Comparison of ENCODE assay signal across 14 cellular contexts in genomic region chr14:39488600-39488999, GRCh38. TPM values are rescaled to one million over a fixed set of nuclear protein-coding genes. Genes with fewer than 3 reads are reported as not detected.
DNase-seq lines count a peak whose midpoint lies in the region; ATAC-seq and TF ChIP-seq lines count a peak whose summit lies in the region.
"Had no signal": no experiment of that assay in that cellular context is flagged by ENCODE, and none has a peak within 500 bp of the region (broad histone marks: within the 10 kb centered on the region; RNA-seq: fewer than 3 reads in every experiment).

No MANE protein-coding gene starts in this region.

- H4K5ac ChIP-seq in H9 (ENCODE audit: insufficient read length, low read depth, low read length): no peak overlapping the region

- POLR2A ChIA-PET in PC-3 (lab: Charles Lee; ENCODE audit: unreplicated experiment): no interaction called here

- H3K4me3 ChIP-seq in fibroblast of mammary gland (ENCODE audit: control insufficient read depth, low read depth, low read length): no peak overlapping the region
- H3K4me3 ChIP-seq in PC-3 (ENCODE audit: low read length): no peak overlapping the region
- H3K4me3 ChIP-seq: gastroesophageal sphincter had no signal

- H2BK120ac ChIP-seq in H9 (ENCODE audit: low read depth, low read length, poor library complexity, severe bottlenecking): no peak overlapping the region

- CTCF ChIA-PET in PC-3 (lab: Charles Lee): no interaction called here

- no peak overlapping the region for H2BK12ac ChIP-seq in H9 (ENCODE audit: insufficient read length, low read depth, low read length)

- no peaks in the 10 kb centered on the region for H3K9me2 ChIP-seq in PC-3 (replicated peaks; ENCODE audit: low read length)

- DNase-seq in H9 (peak; percentile 73), NCI-H524 treated with DMSO at 0.1 percent for 48 hours (lab: John Stamatoyannopoulos, UW) (peak; percentile 25), fibroblast of mammary gland (ENCODE audit: low read depth) (peak; percentile 7), nephron progenitor cell (peak; percentile 44), NCI-H510A (lab: John Stamatoyannopoulos, UW) (no peak), PC-3 (no peak)
- no peak for DNase-seq in stimulated activated CD4-positive, alpha-beta T cell treated with anti-CD3 and anti-CD28 coated beads, Interleukin-2, amount 100 ng/mL, for 48 hours
- no peak for DNase-seq in activated CD4-positive, alpha-beta T cell treated with anti-CD3 and anti-CD28 coated beads for 48 hours
- DNase-seq: activated CD4-positive, CD25-positive, alpha-beta regulatory T cell treated with anti-CD3 and anti-CD28 coated beads, Interleukin-2, amount 50 U/mL, for 72 hours; amniotic stem cell; left ventricle myocardium superior; NCI-H1092; trophoblast cell had no signal

- intact Hi-C loops in PC-3 (cut with micrococcal nuclease): no loop called here

- H3K27ac Mint-ChIP-seq in H9 (no peak overlapping the region), nephron progenitor cell (no peak overlapping the region)

- no peak overlapping the region for H4K8ac ChIP-seq in H9 (replicated peaks; ENCODE audit: insufficient read length, low read depth, low read length)

- no peaks in the 10 kb centered on the region for H3K27me3 Mint-ChIP-seq in H9 (ENCODE audit: low read depth)
- peaks cover 2% of the 10 kb centered on the region for H3K27me3 Mint-ChIP-seq in nephron progenitor cell (ENCODE audit: low read depth, poor library complexity)

- H3K9ac ChIP-seq in H9 (ENCODE audit: extremely low read depth, insufficient read length, low read length): no peak overlapping the region
- no peak overlapping the region for H3K9ac ChIP-seq in PC-3 (ENCODE audit: low read length)

- H4K20me1 ChIP-seq in H9 (ENCODE audit: control insufficient read depth, insufficient read depth, insufficient read length) (no peaks in the 10 kb centered on the region), PC-3 (ENCODE audit: low read length) (no peaks in the 10 kb centered on the region)

- no peak overlapping the region for H3K4ac ChIP-seq in H9 (ENCODE audit: low read depth, low read length)

- H3K4me1 ChIP-seq in H9 (ENCODE audit: insufficient read depth, low read length) (no peaks in the 10 kb centered on the region), PC-3 (ENCODE audit: insufficient read depth, low read length) (no peaks in the 10 kb centered on the region)

- ATAC-seq in PC-3: no peak
- ATAC-seq: gastroesophageal sphincter, left ventricle myocardium superior had no signal

- no peak overlapping the region for H3K14ac ChIP-seq in H9 (ENCODE audit: insufficient read depth, low read length)

- no peak overlapping the region for H2AFZ ChIP-seq in H9 (ENCODE audit: low read length)
- no peak overlapping the region for H2AFZ ChIP-seq in PC-3 (ENCODE audit: low read length)

- no peak overlapping the region for H2BK15ac ChIP-seq in H9 (ENCODE audit: low read depth, low read length)

- H3K23me2 ChIP-seq in H9 (ENCODE audit: insufficient read length, low read depth, low read length, poor library complexity, severe bottlenecking): no peaks in the 10 kb centered on the region

- H3K79me2 ChIP-seq in H9 (ENCODE audit: insufficient read depth, low read length) (no peaks in the 10 kb centered on the region), PC-3 (ENCODE audit: low read length) (no peaks in the 10 kb centered on the region)

- no peak overlapping the region for H3K56ac ChIP-seq in H9 (ENCODE audit: insufficient read length, low read depth, low read length)

- BruUV-seq in PC-3 (replicated peaks; lab: Mats Ljungman, UMichigan): no TSS peak

- H2BK20ac ChIP-seq in H9 (ENCODE audit: low read depth, low read length, poor library complexity, severe bottlenecking): no peak overlapping the region

- no CpG with 5 or more reads among the region's 1 CpG for WGBS in H9 (ENCODE audit: extremely low coverage, insufficient read length, low lambda C conversion rate)

- H3K18ac ChIP-seq in H9 (ENCODE audit: insufficient read length, low read depth, low read length): no peak overlapping the region

- no peak overlapping the region for H3K4me2 ChIP-seq in H9 (ENCODE audit: insufficient read depth, insufficient read length, low read length)
- H3K4me2 ChIP-seq in PC-3 (ENCODE audit: low read length): no peak overlapping the region

- no peaks in the 10 kb centered on the region for H3K27me3 ChIP-seq in H9 (ENCODE audit: insufficient read depth, low read length)
- no peaks in the 10 kb centered on the region for H3K27me3 ChIP-seq in PC-3 (ENCODE audit: low read length)
- H3K27me3 ChIP-seq: gastroesophageal sphincter had no signal

- H3K9me3 ChIP-seq in H9 (ENCODE audit: control insufficient read depth, low read depth, low read length): no peaks in the 10 kb centered on the region
- H3K9me3 ChIP-seq in PC-3 (ENCODE audit: low read length): no peaks in the 10 kb centered on the region
- H3K9me3 ChIP-seq: gastroesophageal sphincter had no signal

- H3K79me1 ChIP-seq in H9 (ENCODE audit: insufficient read depth, low read depth, low read length, poor library complexity, severe bottlenecking): no peaks in the 10 kb centered on the region

- H3K4me1 Mint-ChIP-seq in H9: peaks cover 13 to 16% of the 10 kb centered on the region in 2 experiments
- H3K4me1 Mint-ChIP-seq in nephron progenitor cell: peaks cover 29% of the 10 kb centered on the region

- H2BK5ac ChIP-seq in H9 (ENCODE audit: insufficient read length, low read length): no peak overlapping the region

- H3K36me3 Mint-ChIP-seq in H9 (ENCODE audit: insufficient read depth in 1 of 3, low read depth in 3 of 3): no peaks in the 10 kb centered on the region
- peaks cover 12% of the 10 kb centered on the region for H3K36me3 Mint-ChIP-seq in nephron progenitor cell (ENCODE audit: low read depth)

- H3K36me3 ChIP-seq in PC-3 (ENCODE audit: low read depth, low read length): no peaks in the 10 kb centered on the region
- H3K36me3 ChIP-seq: gastroesophageal sphincter had no signal

- H3F3A ChIP-seq in PC-3 (ENCODE audit: low read length, unreplicated experiment): no peaks in the 10 kb centered on the region

- no peak overlapping the region for H2AK5ac ChIP-seq in H9 (ENCODE audit: insufficient read length, low read length)

- H3K9me3 Mint-ChIP-seq in H9: no peaks in the 10 kb centered on the region
- H3K9me3 Mint-ChIP-seq in nephron progenitor cell: no peaks in the 10 kb centered on the region

- TF ChIP-seq CTCF in H9 (conservative IDR thresholded peaks at IDR 0.05): no peak
- no peak for TF ChIP-seq CTCF in fibroblast of mammary gland (conservative IDR thresholded peaks at IDR 0.05; ENCODE audit: control insufficient read depth, insufficient read depth, low read depth, low read length)
- no peak for TF ChIP-seq CTCF in nephron progenitor cell (IDR thresholded peaks at IDR 0.05)
- TF ChIP-seq CTCF in PC-3 (conservative IDR thresholded peaks at IDR 0.05; ENCODE audit: low read depth, low read length): no peak

- no peak overlapping the region for H3K27ac ChIP-seq in H9 (ENCODE audit: insufficient read length, low read depth, low read length)
- H3K27ac ChIP-seq in PC-3 (ENCODE audit: low read length): no peak overlapping the region
- H3K27ac ChIP-seq: gastroesophageal sphincter had no signal

- H4K91ac ChIP-seq in H9 (ENCODE audit: insufficient read length, low read depth, low read length): no peak overlapping the region

- no peak overlapping the region for H3K23ac ChIP-seq in H9 (ENCODE audit: insufficient read length, low read depth, low read length)

- H3T11ph ChIP-seq in H9 (ENCODE audit: low read length): no peak overlapping the region

- H3K4me3 Mint-ChIP-seq in H9 (no peak overlapping the region), nephron progenitor cell (no peak overlapping the region)

RNA-seq across cellular contexts. Expression of gene FBXO33, which starts 56.4 kb away (rescaled TPM):
- total RNA-seq in H9 (2021) (8.8 and 9.3 TPM in 2 replicates), PC-3 (2014; rRNA removed) (21.9 and 26.9 TPM in 2 replicates)

Comparison
In these comparisons a context has a peak if more than half of its experiments do, and no peak if none do; other contexts are left out.
1. DNase-seq: peak in H9 (single experiment), NCI-H524 treated with DMSO at 0.1 percent for 48 hours (single experiment), fibroblast of mammary gland (single experiment) and nephron progenitor cell (single experiment); none in stimulated activated CD4-positive, alpha-beta T cell treated with anti-CD3 and anti-CD28 coated beads, Interleukin-2, amount 100 ng/mL, for 48 hours (0 of 2), NCI-H510A (single experiment), PC-3 (single experiment) and activated CD4-positive, alpha-beta T cell treated with anti-CD3 and anti-CD28 coated beads for 48 hours (single experiment).